Comparison of ENCODE assay signal across 1 cellular context in genomic region chr17:7019406-7019805, GRCh38.
TF ChIP-seq lines count a peak whose summit lies in the region.

No MANE protein-coding gene starts in this region.

TF ChIP-seq in H1, 55 proteins besides CTCF, POLR2A, EP300 and RAD21:
- TF ChIP-seq EZH2 (IDR thresholded peaks at IDR 0.05; ENCODE audit: low read depth, low read length, severe bottlenecking) (no peak), GTF2F1 (IDR thresholded peaks at IDR 0.05; ENCODE audit: borderline replicate concordance, low read depth, low read length) (no peak), SIN3A (conservative IDR thresholded peaks at IDR 0.05 in 1 of 2, IDR thresholded peaks at IDR 0.05 in 1 of 2; ENCODE audit: low read depth in 1 of 2, low read length in 2 of 2) (no peak), SRF (IDR thresholded peaks at IDR 0.05; ENCODE audit: low read depth, low read length) (no peak), SP4 (IDR thresholded peaks at IDR 0.05; ENCODE audit: low read length) (no peak), KDM1A (IDR thresholded peaks at IDR 0.05; ENCODE audit: borderline replicate concordance, low read length) (no peak), MAX (IDR thresholded peaks at IDR 0.05) (no peak), TCF12 (IDR thresholded peaks at IDR 0.05; ENCODE audit: low read depth, low read length) (no peak), TBP (IDR thresholded peaks at IDR 0.05; ENCODE audit: low read depth, low read length) (no peak), RNF2 (IDR thresholded peaks at IDR 0.05; ENCODE audit: borderline replicate concordance, low read depth, low read length, missing control alignments, poor library complexity, severe bottlenecking) (no peak), HDAC6 (IDR thresholded peaks at IDR 0.05; ENCODE audit: low read depth, low read length) (no peak)
- TF ChIP-seq, protein P1, sequence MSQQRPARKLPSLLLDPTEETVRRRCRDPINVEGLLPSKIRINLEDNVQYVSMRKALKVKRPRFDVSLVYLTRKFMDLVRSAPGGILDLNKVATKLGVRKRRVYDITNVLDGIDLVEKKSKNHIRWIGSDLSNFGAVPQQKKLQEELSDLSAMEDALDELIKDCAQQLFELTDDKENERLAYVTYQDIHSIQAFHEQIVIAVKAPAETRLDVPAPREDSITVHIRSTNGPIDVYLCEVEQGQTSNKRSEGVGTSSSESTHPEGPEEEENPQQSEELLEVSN (IDR thresholded peaks at IDR 0.05): no peak
TF ChIP-seq in H1: peak in this region for 0.
